Comparison of ENCODE assay signal across 9 cellular contexts in genomic region chr7:130272456-130273080, GRCh38. TPM values are rescaled to one million over a fixed set of nuclear protein-coding genes. Genes with fewer than 3 reads are reported as not detected.
DNase-seq lines count a peak whose midpoint lies in the region; ATAC-seq and TF ChIP-seq lines count a peak whose summit lies in the region.
"Had no signal": no experiment of that assay in that cellular context is flagged by ENCODE, and none has a peak within 500 bp of the region (broad histone marks: within the 10 kb centered on the region; RNA-seq: fewer than 3 reads in every experiment).

No MANE protein-coding gene starts in this region.

- peak; percentile 53 for ATAC-seq in GM23338
- peak; percentile 57 for ATAC-seq in esophagus mucosa
- ATAC-seq in psoas muscle = peak in 1 of 4 donors; percentile 29
- no peak for ATAC-seq in omental fat pad (ENCODE audit: low FRiP score)

- peaks cover 2% of the 10 kb centered on the region; the same call in 2 of the 3 replicates for H3K9me3 Mint-ChIP-seq in GM23338

- H3K9me3 ChIP-seq in psoas muscle = no peaks in the 10 kb centered on the region

- H3K4me3 ChIP-seq in GM23338 (peak overlapping the region; percentile 40), psoas muscle (peak overlapping the region; percentile 28)

- no peaks in the 10 kb centered on the region for H3K36me3 Mint-ChIP-seq in GM23338 (ENCODE audit: low read depth)

- H3K27me3 ChIP-seq in GM23338 (ENCODE audit: insufficient read depth) = no peaks in the 10 kb centered on the region
- H3K27me3 ChIP-seq in psoas muscle (ENCODE audit: insufficient read depth in 3 of 3, low read length in 2 of 3) = peaks cover 0 to 52% (median 5%) of the 10 kb centered on the region in 3 donors

- H3K79me2 ChIP-seq in GM23338 (replicated peaks; ENCODE audit: insufficient read depth) = no peaks in the 10 kb centered on the region

- H3K4me3 Mint-ChIP-seq in GM23338 = peak overlapping the region; percentile 58

- H3K36me3 ChIP-seq in GM23338 (ENCODE audit: insufficient read depth) = no peaks in the 10 kb centered on the region
- H3K36me3 ChIP-seq in psoas muscle (ENCODE audit: insufficient read depth in 1 of 2, low read depth in 1 of 2) = no peaks in the 10 kb centered on the region

- peak overlapping the region; percentile 77 for H2AFZ ChIP-seq in GM23338

- intact Hi-C loops in psoas muscle (cut with DNase I) = loop anchor here in 1 of 2 donors (10.0 kb wide), 2 partner anchors 82 to 212 kb away; no protein-coding TSS in a partner anchor

- peak; percentile 46 for DNase-seq in GM23338 (ENCODE audit: low spot score)
- peak; percentile 18 for DNase-seq in NCI-H510A (lab: John Stamatoyannopoulos, UW)
- no peak for DNase-seq in psoas muscle
- DNase-seq in omental fat pad (ENCODE audit: low spot score) = no peak
- no peak for DNase-seq in NCI-H2029 (lab: John Stamatoyannopoulos, UW)
- DNase-seq in LoVo (ENCODE audit: low spot score) = no peak
- DNase-seq in SW480 (ENCODE audit: low spot score) = no peak

- WGBS in psoas muscle, 3 donors = 19 to 24% (median 20%) methylated on average over 23 of the region's 23 CpGs

- peaks cover 14% of the 10 kb centered on the region for H3K27me3 Mint-ChIP-seq in GM23338 (ENCODE audit: insufficient read depth, low read depth, poor library complexity)

- H3K9me2 ChIP-seq in GM23338 (ENCODE audit: insufficient read depth) = peaks cover 11% of the 10 kb centered on the region; the same call in 1 of the 2 replicates

- no peaks in the 10 kb centered on the region for H4K20me1 ChIP-seq in GM23338 (replicated peaks; ENCODE audit: insufficient read depth)

- peak overlapping the region; percentile 97 for H3K27ac ChIP-seq in GM23338 (ENCODE audit: low read depth)
- no peak overlapping the region for H3K27ac ChIP-seq in psoas muscle

- H3K4me1 ChIP-seq in GM23338 (ENCODE audit: insufficient read depth) = peaks cover 50% of the 10 kb centered on the region
- H3K4me1 ChIP-seq in psoas muscle = peaks cover 5% of the 10 kb centered on the region

- TF ChIP-seq CTCF in GM23338 (conservative IDR thresholded peaks at IDR 0.05; ENCODE audit: low read depth in 2 of 2) = no peak
- no peak for TF ChIP-seq CTCF in psoas muscle (IDR thresholded peaks at IDR 0.05)
- TF ChIP-seq CTCF in omental fat pad (IDR thresholded peaks at IDR 0.05) = no peak

- peaks cover 65% of the 10 kb centered on the region for H3K4me1 Mint-ChIP-seq in GM23338

- peak overlapping the region; percentile 99 for H3K27ac Mint-ChIP-seq in GM23338

- peaks cover 3% of the 10 kb centered on the region; the same call in 1 of the 2 replicates for H3F3A ChIP-seq in GM23338 (replicated peaks; ENCODE audit: low read depth)

- H3K4me2 ChIP-seq in GM23338 = peak overlapping the region; percentile 74

TF ChIP-seq in GM23338, 12 proteins besides CTCF, POLR2A, EP300 and RAD21:
- TF ChIP-seq CREB1 (CRISPR knock-in tag; IDR thresholded peaks at IDR 0.05; ENCODE audit: low read depth) (0 out of 2 replicates have a peak, but pooled peaks have one; percentile 19), ZNF462 (CRISPR knock-in tag; IDR thresholded peaks at IDR 0.05) (no peak), STAT1 (IDR thresholded peaks at IDR 0.05; ENCODE audit: unreplicated experiment) (no peak)

RNA-seq across cellular contexts. Expression of gene CPA2, which starts 5.9 kb away (rescaled TPM):
- not detected in 2 replicates for total RNA-seq in GM23338 (2014; rRNA removed; shearing (Covaris generic))
- polyA plus RNA-seq in GM23338 (2016; fragmentation: Nextera tagmentation; extraction: Ambion mirVana) (not detected in 2 replicates), psoas muscle (under 1 TPM in 2 of 3 donors, not detected in 1; 0.23 to 0.30 TPM)
- total RNA-seq in esophagus mucosa (not detected), psoas muscle (under 1 TPM in 1 of 4 donors, not detected in 3; 0.32 TPM), omental fat pad (under 1 TPM in 1 of 4 donors, not detected in 3; 0.88 TPM)
- total RNA-seq: liver had no signal
- polyA plus RNA-seq: liver had no signal

RNA-seq across cellular contexts. Expression of gene CPA4, which starts 20.4 kb away (rescaled TPM):
- total RNA-seq in GM23338 (2014; rRNA removed; shearing (Covaris generic)) = not detected in 2 replicates
- polyA plus RNA-seq in GM23338 (2016; fragmentation: Nextera tagmentation; extraction: Ambion mirVana) = not detected in 2 replicates
- total RNA-seq in esophagus mucosa = 9.4 TPM
- 1 to 10 TPM in 2 of 4 donors, under 1 TPM in 2; 0.11 to 2.5 (median 1.0) TPM for total RNA-seq in psoas muscle
- under 1 TPM; 0.09 to 0.68 (median 0.20) TPM for polyA plus RNA-seq in psoas muscle
- 1 to 10 TPM in 3 of 4 donors, not detected in 1; 3.0 to 9.7 (median 4.1) TPM for total RNA-seq in omental fat pad

Comparison
In these comparisons a context has a peak if more than half of its experiments do, and no peak if none do; other contexts are left out.
1. DNase-seq: peak in GM23338 (single experiment) and NCI-H510A (single experiment); none in psoas muscle (0 of 2), omental fat pad (single experiment), NCI-H2029 (single experiment), LoVo (single experiment) and SW480 (single experiment).